ENCODE assay signal across 8 cellular contexts in genomic region chr9:137241490-137242328, GRCh38. TPM values are rescaled to one million over a fixed set of nuclear protein-coding genes. Genes with fewer than 3 reads are reported as not detected.
A peak's percentile ranks its signal among the peaks of the same experiment; 100 is the strongest.
DNase-seq lines count a peak whose midpoint lies in the region; ATAC-seq and TF ChIP-seq lines count a peak whose summit lies in the region.

No MANE protein-coding gene starts in this region.

- H3K36me3 ChIP-seq in HUES64 (ENCODE audit: insufficient read depth, low read length) (peaks cover 22% of the 10 kb centered on the region), mesenchymal stem cell (ENCODE audit: control insufficient read depth in 1 of 2, insufficient read depth in 2 of 2, low read depth in 1 of 2, low read length in 2 of 2) (peaks cover 24 to 27% of the 10 kb centered on the region in 2 experiments)

- H3K14ac ChIP-seq in mesenchymal stem cell (ENCODE audit: low read length in 2 of 2), result peak overlapping the region in 1 of 2 experiments; percentile 85

- H3K4ac ChIP-seq in mesenchymal stem cell (ENCODE audit: low read depth in 1 of 2, low read length in 2 of 2), result peak overlapping the region; percentile 64 to 92

- H3K4me2 ChIP-seq in mesenchymal stem cell (ENCODE audit: low read length, poor library complexity, severe bottlenecking), result peak overlapping the region; percentile 72

- H2BK5ac ChIP-seq in mesenchymal stem cell (ENCODE audit: low read depth, low read length, poor library complexity, severe bottlenecking), result peak overlapping the region; percentile 4

- DNase-seq in activated CD4-positive, alpha-beta T cell treated with anti-CD3 and anti-CD28 coated beads, Interleukin-2, amount 50 U/mL, for 1 hour, result peak; percentile 70
- DNase-seq in dorsolateral prefrontal cortex (peak in 2 of 10 donors; percentile 60 to 62), mesenchymal stem cell (peak; percentile 17), NCI-H1092 treated with DMSO at 0.1 percent for 48 hours (lab: John Stamatoyannopoulos, UW) (no peak), medulla oblongata (ENCODE audit: extremely low spot score) (no peak)
- DNase-seq in stimulated activated CD8-positive, alpha-beta memory T cell treated with anti-CD3 and anti-CD28 coated beads, Interleukin-2, amount 100 ng/mL, for 1 hour (ENCODE audit: low read depth in 2 of 2), result peak; percentile 41 to 61

- peak overlapping the region; percentile 75 for H4K91ac ChIP-seq in mesenchymal stem cell (ENCODE audit: low read length)

- peak overlapping the region; percentile 82 for H3K9ac ChIP-seq in HUES64 (ENCODE audit: low read depth, low read length)
- peak overlapping the region; percentile 89 for H3K9ac ChIP-seq in mesenchymal stem cell (ENCODE audit: low read length)

- H3K27ac ChIP-seq in HUES64 (ENCODE audit: low read depth, low read length) (peak overlapping the region; percentile 61; the same call in 1 of the 2 replicates), dorsolateral prefrontal cortex (peak overlapping the region in 55 of 59 donors; percentile 41 to 99 (median 84)), mesenchymal stem cell (ENCODE audit: low read length, poor library complexity, severe bottlenecking) (peak overlapping the region; percentile 12)

- no peak overlapping the region for H2BK15ac ChIP-seq in mesenchymal stem cell (ENCODE audit: low read depth, poor library complexity, severe bottlenecking)

- H3K23ac ChIP-seq in mesenchymal stem cell (ENCODE audit: low read length in 2 of 2), result peak overlapping the region in 1 of 2 experiments; percentile 84

- intact Hi-C loops in dorsolateral prefrontal cortex (cut with DNase I), result loop anchor here (2.0 kb wide), 3 partner anchors 13 to 53 kb away; partner anchors contain the start of genes NELFB (in 2 of the 2), ANAPC2 (in 1 of the 2), RNF208 (in 1 of the 2) and SSNA1 (in 1 of the 2)

- peak overlapping the region; percentile 81 for H3K4me3 ChIP-seq in HUES64 (ENCODE audit: low read length)
- H3K4me3 ChIP-seq in dorsolateral prefrontal cortex, result peak overlapping the region; percentile 63 to 96 (median 84)
- H3K4me3 ChIP-seq in mesenchymal stem cell (ENCODE audit: insufficient read depth in 1 of 2, low read depth in 1 of 2, low read length in 2 of 2), result peak overlapping the region; percentile 84 to 85

- TF ChIP-seq CTCF in dorsolateral prefrontal cortex (IDR thresholded peaks at IDR 0.05 in 54 of 56, conservative IDR thresholded peaks at IDR 0.05 in 2 of 56; ENCODE audit: low read depth in 1 of 56, partially characterized antibody in 56 of 56), result no peak

- H2BK12ac ChIP-seq in mesenchymal stem cell (ENCODE audit: low read length in 2 of 2), result no peak overlapping the region

- H2AFZ ChIP-seq in mesenchymal stem cell (ENCODE audit: low read depth, low read length), result no peak overlapping the region

- H3K27me3 ChIP-seq in HUES64 (ENCODE audit: insufficient read depth, low read length), result no peaks in the 10 kb centered on the region
- no peaks in the 10 kb centered on the region for H3K27me3 ChIP-seq in dorsolateral prefrontal cortex
- H3K27me3 ChIP-seq in mesenchymal stem cell (ENCODE audit: control insufficient read depth in 1 of 2, insufficient read depth in 1 of 2, low read length in 2 of 2), result peaks cover 0 to 12% of the 10 kb centered on the region in 2 experiments

- 2% methylated on average over 84 of the region's 84 CpGs for WGBS in HUES64
- WGBS in mesenchymal stem cell, result 1% methylated on average over 47 of the region's 84 CpGs

- H2BK120ac ChIP-seq in mesenchymal stem cell (ENCODE audit: low read depth, low read length), result peak overlapping the region; percentile 81

- H3K4me1 ChIP-seq in HUES64 (ENCODE audit: insufficient read depth, low read length), result peaks cover 19% of the 10 kb centered on the region
- peaks cover 55% of the 10 kb centered on the region for H3K4me1 ChIP-seq in mesenchymal stem cell (ENCODE audit: control insufficient read depth, insufficient read depth, low read depth, low read length)

- ATAC-seq in GM19455 (IDR thresholded peaks at IDR 0.05; ENCODE audit: unreplicated experiment), result peak; percentile 6

- H4K8ac ChIP-seq in mesenchymal stem cell (ENCODE audit: low read length), result no peak overlapping the region

- no peak overlapping the region for H2AK5ac ChIP-seq in mesenchymal stem cell (ENCODE audit: low read length, severe bottlenecking)

- H3K79me1 ChIP-seq in mesenchymal stem cell (replicated peaks; ENCODE audit: low read length, poor library complexity, severe bottlenecking), result peaks cover 18% of the 10 kb centered on the region

- peak overlapping the region; percentile 80 to 96 for H3K18ac ChIP-seq in mesenchymal stem cell (ENCODE audit: low read depth in 1 of 2, low read length in 2 of 2)

- H3K9me3 ChIP-seq in HUES64 (ENCODE audit: insufficient read depth, low read depth, low read length), result no peaks in the 10 kb centered on the region
- no peaks in the 10 kb centered on the region for H3K9me3 ChIP-seq in mesenchymal stem cell (ENCODE audit: control insufficient read depth, low read length)

RNA-seq across cellular contexts. Expression of gene TUBB4B, which starts 0.6 kb away (rescaled TPM):
- 261 TPM for polyA plus RNA-seq in HUES64 (2013, experiment 1 of 2)
- polyA plus RNA-seq in HUES64 (2013, experiment 2 of 2), result 276 TPM
- 100 to 1,000 TPM; 132 to 331 (median 230) TPM for total RNA-seq in dorsolateral prefrontal cortex
- polyA plus RNA-seq in mesenchymal stem cell (2013, experiment 1 of 2), result 181 TPM
- 181 TPM for polyA plus RNA-seq in mesenchymal stem cell (2013, experiment 2 of 2)

RNA-seq across cellular contexts. Expression of gene STPG3, which starts 9.4 kb away (rescaled TPM):
- polyA plus RNA-seq in HUES64 (2013, experiment 1 of 2), result not detected
- not detected for polyA plus RNA-seq in HUES64 (2013, experiment 2 of 2)
- total RNA-seq in dorsolateral prefrontal cortex, result not detected
- polyA plus RNA-seq in mesenchymal stem cell (2013, experiment 1 of 2), result not detected
- polyA plus RNA-seq in mesenchymal stem cell (2013, experiment 2 of 2), result not detected

RNA-seq across cellular contexts. Expression of gene SLC34A3, which starts 11.0 kb away (rescaled TPM):
- not detected for polyA plus RNA-seq in HUES64 (2013, experiment 1 of 2)
- not detected for polyA plus RNA-seq in HUES64 (2013, experiment 2 of 2)
- under 1 TPM in 13 of 120 experiments, not detected in 107; 0.21 to 0.59 (median 0.28) TPM for total RNA-seq in dorsolateral prefrontal cortex
- not detected for polyA plus RNA-seq in mesenchymal stem cell (2013, experiment 1 of 2)
- not detected for polyA plus RNA-seq in mesenchymal stem cell (2013, experiment 2 of 2)

RNA-seq across cellular contexts. Expression of gene NELFB, which starts 13.4 kb away (rescaled TPM):
- 46.6 TPM for polyA plus RNA-seq in HUES64 (2013, experiment 1 of 2)
- polyA plus RNA-seq in HUES64 (2013, experiment 2 of 2), result 44.0 TPM
- 100 to 1,000 TPM in 1 of 120 experiments, 10 to 100 TPM in 119; 50.4 to 106 (median 64.4) TPM for total RNA-seq in dorsolateral prefrontal cortex
- 30.5 TPM for polyA plus RNA-seq in mesenchymal stem cell (2013, experiment 1 of 2)
- polyA plus RNA-seq in mesenchymal stem cell (2013, experiment 2 of 2), result 30.5 TPM

RNA-seq across cellular contexts. Expression of gene RNF224, which starts 14.4 kb away (rescaled TPM):
- polyA plus RNA-seq in HUES64 (2013, experiment 1 of 2), result not detected
- polyA plus RNA-seq in HUES64 (2013, experiment 2 of 2), result not detected
- under 1 TPM in 1 of 120 experiments, not detected in 119; 0.26 TPM for total RNA-seq in dorsolateral prefrontal cortex
- not detected for polyA plus RNA-seq in mesenchymal stem cell (2013, experiment 1 of 2)
- not detected for polyA plus RNA-seq in mesenchymal stem cell (2013, experiment 2 of 2)

Comparison
In these comparisons a context has a peak if more than half of its experiments do, and no peak if none do; other contexts are left out.
1. H3K27ac ChIP-seq: peak in every context shown above with its lines; median percentile 84 in dorsolateral prefrontal cortex; 61 in HUES64; 12 in mesenchymal stem cell.
2. DNase-seq: peak in activated CD4-positive, alpha-beta T cell treated with anti-CD3 and anti-CD28 coated beads, Interleukin-2, amount 50 U/mL, for 1 hour (single experiment), mesenchymal stem cell (single experiment) and stimulated activated CD8-positive, alpha-beta memory T cell treated with anti-CD3 and anti-CD28 coated beads, Interleukin-2, amount 100 ng/mL, for 1 hour (2 of 2); none in NCI-H1092 treated with DMSO at 0.1 percent for 48 hours (single experiment) and medulla oblongata (single experiment).
3. Peak in every context shown above with its lines, with median percentiles within 50 percentile points of each other: H3K4me3 ChIP-seq.